ENCODE assay signal across 1 cellular context in the genomic region with DNA sequence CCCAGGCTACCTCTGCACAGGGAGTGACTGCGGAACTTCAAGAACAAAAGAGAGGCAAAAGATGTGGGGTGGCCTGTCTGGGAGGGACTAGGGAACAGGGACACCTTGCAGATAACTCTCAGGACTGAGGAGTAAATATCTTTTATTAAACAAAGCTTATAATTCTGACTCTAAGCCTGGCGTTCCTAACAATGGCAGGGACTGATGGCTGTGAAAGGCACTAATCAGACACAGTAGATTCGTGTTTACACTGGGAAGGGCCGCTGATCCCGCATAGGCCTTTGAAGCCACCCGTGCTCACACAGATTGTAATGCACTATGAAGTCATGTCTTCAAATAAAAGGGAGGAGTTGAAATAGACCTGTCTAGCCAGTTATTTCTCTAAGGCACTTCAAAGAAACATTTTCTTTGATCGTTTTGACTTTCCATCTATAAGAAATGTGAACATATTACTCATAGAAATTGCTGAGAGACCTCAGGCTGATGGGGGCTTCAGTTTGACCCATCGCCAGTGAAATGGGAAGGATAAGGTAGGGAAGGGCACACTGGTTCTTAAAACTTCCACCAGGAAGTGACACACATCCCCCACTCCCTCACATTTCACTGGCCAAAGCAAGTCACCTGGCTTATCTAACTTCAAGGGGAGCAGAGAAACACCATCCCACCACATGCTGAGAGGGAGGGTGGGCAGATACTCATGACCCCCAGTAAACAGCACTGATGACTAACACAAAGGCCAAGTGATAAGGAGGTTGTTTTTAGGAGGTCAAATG.
A peak's percentile ranks its signal among the peaks of the same experiment; 100 is the strongest.
TF ChIP-seq lines count a peak whose summit lies in the region.

No MANE protein-coding gene starts in this region.

TF ChIP-seq in K562, 482 proteins besides CTCF, POLR2A, EP300 and RAD21 (continued from another document and continues in another):
- TF ChIP-seq, protein P1, sequence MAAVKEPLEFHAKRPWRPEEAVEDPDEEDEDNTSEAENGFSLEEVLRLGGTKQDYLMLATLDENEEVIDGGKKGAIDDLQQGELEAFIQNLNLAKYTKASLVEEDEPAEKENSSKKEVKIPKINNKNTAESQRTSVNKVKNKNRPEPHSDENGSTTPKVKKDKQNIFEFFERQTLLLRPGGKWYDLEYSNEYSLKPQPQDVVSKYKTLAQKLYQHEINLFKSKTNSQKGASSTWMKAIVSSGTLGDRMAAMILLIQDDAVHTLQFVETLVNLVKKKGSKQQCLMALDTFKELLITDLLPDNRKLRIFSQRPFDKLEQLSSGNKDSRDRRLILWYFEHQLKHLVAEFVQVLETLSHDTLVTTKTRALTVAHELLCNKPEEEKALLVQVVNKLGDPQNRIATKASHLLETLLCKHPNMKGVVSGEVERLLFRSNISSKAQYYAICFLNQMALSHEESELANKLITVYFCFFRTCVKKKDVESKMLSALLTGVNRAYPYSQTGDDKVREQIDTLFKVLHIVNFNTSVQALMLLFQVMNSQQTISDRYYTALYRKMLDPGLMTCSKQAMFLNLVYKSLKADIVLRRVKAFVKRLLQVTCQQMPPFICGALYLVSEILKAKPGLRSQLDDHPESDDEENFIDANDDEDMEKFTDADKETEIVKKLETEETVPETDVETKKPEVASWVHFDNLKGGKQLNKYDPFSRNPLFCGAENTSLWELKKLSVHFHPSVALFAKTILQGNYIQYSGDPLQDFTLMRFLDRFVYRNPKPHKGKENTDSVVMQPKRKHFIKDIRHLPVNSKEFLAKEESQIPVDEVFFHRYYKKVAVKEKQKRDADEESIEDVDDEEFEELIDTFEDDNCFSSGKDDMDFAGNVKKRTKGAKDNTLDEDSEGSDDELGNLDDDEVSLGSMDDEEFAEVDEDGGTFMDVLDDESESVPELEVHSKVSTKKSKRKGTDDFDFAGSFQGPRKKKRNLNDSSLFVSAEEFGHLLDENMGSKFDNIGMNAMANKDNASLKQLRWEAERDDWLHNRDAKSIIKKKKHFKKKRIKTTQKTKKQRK (IDR thresholded peaks at IDR 0.05; ENCODE audit: borderline replicate concordance, low read depth, low read length), result no peak
- TF ChIP-seq NCOA4 (IDR thresholded peaks at IDR 0.05; ENCODE audit: partially characterized antibody) (no peak), ZNF766 (CRISPR knock-in tag; conservative IDR thresholded peaks at IDR 0.05) (no peak), XRCC4 (IDR thresholded peaks at IDR 0.05; ENCODE audit: extremely low read depth, insufficient read depth, insufficient read length) (no peak), RUNX1 (IDR thresholded peaks at IDR 0.05; ENCODE audit: low read depth) (no peak), ZNF830 (CRISPR knock-in tag; IDR thresholded peaks at IDR 0.05) (no peak), PTRF (tag; IDR thresholded peaks at IDR 0.05) (no peak), MYNN (IDR thresholded peaks at IDR 0.05) (no peak), MYNN (CRISPR knock-in tag; IDR thresholded peaks at IDR 0.05) (no peak), ZNF586 (CRISPR knock-in tag; conservative IDR thresholded peaks at IDR 0.05) (no peak), RB1 (IDR thresholded peaks at IDR 0.05; ENCODE audit: low read depth) (no peak), EHMT2 (IDR thresholded peaks at IDR 0.05) (peak; percentile 63), GTF2F1 (IDR thresholded peaks at IDR 0.05; ENCODE audit: low read depth, low read length) (no peak), SRSF9 (IDR thresholded peaks at IDR 0.05; ENCODE audit: borderline replicate concordance, low read depth, low read length) (no peak), L3MBTL2 (IDR thresholded peaks at IDR 0.05) (peak; percentile 58), SIN3B (IDR thresholded peaks at IDR 0.05; ENCODE audit: low read depth) (no peak), SLC30A9 (CRISPR knock-in tag; IDR thresholded peaks at IDR 0.05) (no peak), ERF (CRISPR knock-in tag; IDR thresholded peaks at IDR 0.05) (no peak), ETV5 (CRISPR knock-in tag; IDR thresholded peaks at IDR 0.05; ENCODE audit: low read depth) (0 out of 2 replicates have a peak, but pooled peaks have one; percentile 41), ZNF316 (IDR thresholded peaks at IDR 0.05) (no peak), RBFOX2 (IDR thresholded peaks at IDR 0.05; ENCODE audit: low read depth, low read length) (no peak), ZNF77 (CRISPR knock-in tag; IDR thresholded peaks at IDR 0.05) (no peak), NCOA6 (IDR thresholded peaks at IDR 0.05) (0 out of 2 replicates have a peak, but pooled peaks have one; percentile 20), POLR2AphosphoS2 (IDR thresholded peaks at IDR 0.05; ENCODE audit: low read length) (no peak), WHSC1 (IDR thresholded peaks at IDR 0.05; ENCODE audit: low read length) (no peak), GATAD2B (IDR thresholded peaks at IDR 0.05; ENCODE audit: borderline replicate concordance) (peak; percentile 24; the same call in 1 of the 2 replicates), DPF2 (IDR thresholded peaks at IDR 0.05) (peak; percentile 91), BRCA1 (IDR thresholded peaks at IDR 0.05) (no peak), BRCA1 (CRISPR knock-in tag; IDR thresholded peaks at IDR 0.05) (no peak), SRSF3 (IDR thresholded peaks at IDR 0.05; ENCODE audit: insufficient read depth, low read length) (no peak), FOXP1 (CRISPR knock-in tag; IDR thresholded peaks at IDR 0.05) (no peak), SMAD3 (CRISPR knock-in tag; conservative IDR thresholded peaks at IDR 0.05) (no peak), HEY1 (CRISPR knock-in tag; IDR thresholded peaks at IDR 0.05; ENCODE audit: borderline replicate concordance) (no peak), KHSRP (IDR thresholded peaks at IDR 0.05) (no peak), MCM2 (IDR thresholded peaks at IDR 0.05; ENCODE audit: low read depth) (no peak)
- TF ChIP-seq, protein P2, sequence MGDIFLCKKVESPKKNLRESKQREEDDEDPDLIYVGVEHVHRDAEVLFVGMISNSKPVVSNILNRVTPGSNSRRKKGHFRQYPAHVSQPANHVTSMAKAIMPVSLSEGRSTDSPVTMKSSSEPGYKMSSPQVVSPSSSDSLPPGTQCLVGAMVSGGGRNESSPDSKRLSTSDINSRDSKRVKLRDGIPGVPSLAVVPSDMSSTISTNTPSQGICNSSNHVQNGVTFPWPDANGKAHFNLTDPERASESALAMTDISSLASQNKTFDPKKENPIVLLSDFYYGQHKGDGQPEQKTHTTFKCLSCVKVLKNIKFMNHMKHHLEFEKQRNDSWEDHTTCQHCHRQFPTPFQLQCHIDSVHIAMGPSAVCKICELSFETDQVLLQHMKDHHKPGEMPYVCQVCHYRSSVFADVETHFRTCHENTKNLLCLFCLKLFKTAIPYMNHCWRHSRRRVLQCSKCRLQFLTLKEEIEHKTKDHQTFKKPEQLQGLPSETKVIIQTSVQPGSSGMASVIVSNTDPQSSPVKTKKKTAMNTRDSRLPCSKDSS (IDR thresholded peaks at IDR 0.05; ENCODE audit: low read depth, partially characterized antibody), result no peak
- TF ChIP-seq, protein P3, sequence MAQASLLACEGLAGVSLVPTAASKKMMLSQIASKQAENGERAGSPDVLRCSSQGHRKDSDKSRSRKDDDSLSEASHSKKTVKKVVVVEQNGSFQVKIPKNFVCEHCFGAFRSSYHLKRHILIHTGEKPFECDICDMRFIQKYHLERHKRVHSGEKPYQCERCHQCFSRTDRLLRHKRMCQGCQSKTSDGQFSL (CRISPR knock-in tag; IDR thresholded peaks at IDR 0.05), result no peak
- TF ChIP-seq, protein P3 (tag; IDR thresholded peaks at IDR 0.05), result no peak
- TF ChIP-seq, protein P4, sequence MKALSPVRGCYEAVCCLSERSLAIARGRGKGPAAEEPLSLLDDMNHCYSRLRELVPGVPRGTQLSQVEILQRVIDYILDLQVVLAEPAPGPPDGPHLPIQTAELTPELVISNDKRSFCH (CRISPR knock-in tag; IDR thresholded peaks at IDR 0.05), result no peak
- TF ChIP-seq, protein P4 (tag; IDR thresholded peaks at IDR 0.05), result no peak
- TF ChIP-seq, protein P5, sequence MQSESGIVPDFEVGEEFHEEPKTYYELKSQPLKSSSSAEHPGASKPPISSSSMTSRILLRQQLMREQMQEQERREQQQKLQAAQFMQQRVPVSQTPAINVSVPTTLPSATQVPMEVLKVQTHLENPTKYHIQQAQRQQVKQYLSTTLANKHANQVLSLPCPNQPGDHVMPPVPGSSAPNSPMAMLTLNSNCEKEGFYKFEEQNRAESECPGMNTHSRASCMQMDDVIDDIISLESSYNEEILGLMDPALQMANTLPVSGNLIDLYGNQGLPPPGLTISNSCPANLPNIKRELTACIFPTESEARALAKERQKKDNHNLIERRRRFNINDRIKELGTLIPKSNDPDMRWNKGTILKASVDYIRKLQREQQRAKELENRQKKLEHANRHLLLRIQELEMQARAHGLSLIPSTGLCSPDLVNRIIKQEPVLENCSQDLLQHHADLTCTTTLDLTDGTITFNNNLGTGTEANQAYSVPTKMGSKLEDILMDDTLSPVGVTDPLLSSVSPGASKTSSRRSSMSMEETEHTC (IDR thresholded peaks at IDR 0.05), result peak; percentile 53; the same call in 1 of the 2 replicates
- TF ChIP-seq, protein P6, sequence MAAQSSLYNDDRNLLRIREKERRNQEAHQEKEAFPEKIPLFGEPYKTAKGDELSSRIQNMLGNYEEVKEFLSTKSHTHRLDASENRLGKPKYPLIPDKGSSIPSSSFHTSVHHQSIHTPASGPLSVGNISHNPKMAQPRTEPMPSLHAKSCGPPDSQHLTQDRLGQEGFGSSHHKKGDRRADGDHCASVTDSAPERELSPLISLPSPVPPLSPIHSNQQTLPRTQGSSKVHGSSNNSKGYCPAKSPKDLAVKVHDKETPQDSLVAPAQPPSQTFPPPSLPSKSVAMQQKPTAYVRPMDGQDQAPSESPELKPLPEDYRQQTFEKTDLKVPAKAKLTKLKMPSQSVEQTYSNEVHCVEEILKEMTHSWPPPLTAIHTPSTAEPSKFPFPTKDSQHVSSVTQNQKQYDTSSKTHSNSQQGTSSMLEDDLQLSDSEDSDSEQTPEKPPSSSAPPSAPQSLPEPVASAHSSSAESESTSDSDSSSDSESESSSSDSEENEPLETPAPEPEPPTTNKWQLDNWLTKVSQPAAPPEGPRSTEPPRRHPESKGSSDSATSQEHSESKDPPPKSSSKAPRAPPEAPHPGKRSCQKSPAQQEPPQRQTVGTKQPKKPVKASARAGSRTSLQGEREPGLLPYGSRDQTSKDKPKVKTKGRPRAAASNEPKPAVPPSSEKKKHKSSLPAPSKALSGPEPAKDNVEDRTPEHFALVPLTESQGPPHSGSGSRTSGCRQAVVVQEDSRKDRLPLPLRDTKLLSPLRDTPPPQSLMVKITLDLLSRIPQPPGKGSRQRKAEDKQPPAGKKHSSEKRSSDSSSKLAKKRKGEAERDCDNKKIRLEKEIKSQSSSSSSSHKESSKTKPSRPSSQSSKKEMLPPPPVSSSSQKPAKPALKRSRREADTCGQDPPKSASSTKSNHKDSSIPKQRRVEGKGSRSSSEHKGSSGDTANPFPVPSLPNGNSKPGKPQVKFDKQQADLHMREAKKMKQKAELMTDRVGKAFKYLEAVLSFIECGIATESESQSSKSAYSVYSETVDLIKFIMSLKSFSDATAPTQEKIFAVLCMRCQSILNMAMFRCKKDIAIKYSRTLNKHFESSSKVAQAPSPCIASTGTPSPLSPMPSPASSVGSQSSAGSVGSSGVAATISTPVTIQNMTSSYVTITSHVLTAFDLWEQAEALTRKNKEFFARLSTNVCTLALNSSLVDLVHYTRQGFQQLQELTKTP (IDR thresholded peaks at IDR 0.05; ENCODE audit: low read depth in 1 of 2, partially characterized antibody in 2 of 2), result no peak
- TF ChIP-seq, protein P7, sequence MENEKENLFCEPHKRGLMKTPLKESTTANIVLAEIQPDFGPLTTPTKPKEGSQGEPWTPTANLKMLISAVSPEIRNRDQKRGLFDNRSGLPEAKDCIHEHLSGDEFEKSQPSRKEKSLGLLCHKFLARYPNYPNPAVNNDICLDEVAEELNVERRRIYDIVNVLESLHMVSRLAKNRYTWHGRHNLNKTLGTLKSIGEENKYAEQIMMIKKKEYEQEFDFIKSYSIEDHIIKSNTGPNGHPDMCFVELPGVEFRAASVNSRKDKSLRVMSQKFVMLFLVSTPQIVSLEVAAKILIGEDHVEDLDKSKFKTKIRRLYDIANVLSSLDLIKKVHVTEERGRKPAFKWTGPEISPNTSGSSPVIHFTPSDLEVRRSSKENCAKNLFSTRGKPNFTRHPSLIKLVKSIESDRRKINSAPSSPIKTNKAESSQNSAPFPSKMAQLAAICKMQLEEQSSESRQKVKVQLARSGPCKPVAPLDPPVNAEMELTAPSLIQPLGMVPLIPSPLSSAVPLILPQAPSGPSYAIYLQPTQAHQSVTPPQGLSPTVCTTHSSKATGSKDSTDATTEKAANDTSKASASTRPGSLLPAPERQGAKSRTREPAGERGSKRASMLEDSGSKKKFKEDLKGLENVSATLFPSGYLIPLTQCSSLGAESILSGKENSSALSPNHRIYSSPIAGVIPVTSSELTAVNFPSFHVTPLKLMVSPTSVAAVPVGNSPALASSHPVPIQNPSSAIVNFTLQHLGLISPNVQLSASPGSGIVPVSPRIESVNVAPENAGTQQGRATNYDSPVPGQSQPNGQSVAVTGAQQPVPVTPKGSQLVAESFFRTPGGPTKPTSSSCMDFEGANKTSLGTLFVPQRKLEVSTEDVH (IDR thresholded peaks at IDR 0.05; ENCODE audit: low read depth, partially characterized antibody), result no peak
- TF ChIP-seq, protein P8, sequence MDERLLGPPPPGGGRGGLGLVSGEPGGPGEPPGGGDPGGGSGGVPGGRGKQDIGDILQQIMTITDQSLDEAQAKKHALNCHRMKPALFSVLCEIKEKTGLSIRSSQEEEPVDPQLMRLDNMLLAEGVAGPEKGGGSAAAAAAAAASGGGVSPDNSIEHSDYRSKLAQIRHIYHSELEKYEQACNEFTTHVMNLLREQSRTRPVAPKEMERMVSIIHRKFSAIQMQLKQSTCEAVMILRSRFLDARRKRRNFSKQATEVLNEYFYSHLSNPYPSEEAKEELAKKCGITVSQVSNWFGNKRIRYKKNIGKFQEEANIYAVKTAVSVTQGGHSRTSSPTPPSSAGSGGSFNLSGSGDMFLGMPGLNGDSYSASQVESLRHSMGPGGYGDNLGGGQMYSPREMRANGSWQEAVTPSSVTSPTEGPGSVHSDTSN (CRISPR knock-in tag; IDR thresholded peaks at IDR 0.05; ENCODE audit: low read depth), result no peak
- TF ChIP-seq, protein P8 (tag; conservative IDR thresholded peaks at IDR 0.05; ENCODE audit: low read depth), result no peak
- TF ChIP-seq, protein P9, sequence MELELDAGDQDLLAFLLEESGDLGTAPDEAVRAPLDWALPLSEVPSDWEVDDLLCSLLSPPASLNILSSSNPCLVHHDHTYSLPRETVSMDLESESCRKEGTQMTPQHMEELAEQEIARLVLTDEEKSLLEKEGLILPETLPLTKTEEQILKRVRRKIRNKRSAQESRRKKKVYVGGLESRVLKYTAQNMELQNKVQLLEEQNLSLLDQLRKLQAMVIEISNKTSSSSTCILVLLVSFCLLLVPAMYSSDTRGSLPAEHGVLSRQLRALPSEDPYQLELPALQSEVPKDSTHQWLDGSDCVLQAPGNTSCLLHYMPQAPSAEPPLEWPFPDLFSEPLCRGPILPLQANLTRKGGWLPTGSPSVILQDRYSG (tag; conservative IDR thresholded peaks at IDR 0.05; ENCODE audit: low read depth), result no peak
